Comparison of ENCODE assay signal across 1 cellular context in genomic region chr2:33336036-33336625, GRCh38.
TF ChIP-seq lines count a peak whose summit lies in the region.

No MANE protein-coding gene starts in this region.

TF ChIP-seq in K562, 482 proteins besides CTCF, POLR2A, EP300 and RAD21 (continued from another document):
- TF ChIP-seq ZBTB33 (CRISPR knock-in tag; IDR thresholded peaks at IDR 0.05) (0 out of 2 replicates have a peak, but pooled peaks have one; percentile 54), ZNF592 (IDR thresholded peaks at IDR 0.05) (no peak)
